ENCODE assay signal across 1 cellular context in the genomic region with DNA sequence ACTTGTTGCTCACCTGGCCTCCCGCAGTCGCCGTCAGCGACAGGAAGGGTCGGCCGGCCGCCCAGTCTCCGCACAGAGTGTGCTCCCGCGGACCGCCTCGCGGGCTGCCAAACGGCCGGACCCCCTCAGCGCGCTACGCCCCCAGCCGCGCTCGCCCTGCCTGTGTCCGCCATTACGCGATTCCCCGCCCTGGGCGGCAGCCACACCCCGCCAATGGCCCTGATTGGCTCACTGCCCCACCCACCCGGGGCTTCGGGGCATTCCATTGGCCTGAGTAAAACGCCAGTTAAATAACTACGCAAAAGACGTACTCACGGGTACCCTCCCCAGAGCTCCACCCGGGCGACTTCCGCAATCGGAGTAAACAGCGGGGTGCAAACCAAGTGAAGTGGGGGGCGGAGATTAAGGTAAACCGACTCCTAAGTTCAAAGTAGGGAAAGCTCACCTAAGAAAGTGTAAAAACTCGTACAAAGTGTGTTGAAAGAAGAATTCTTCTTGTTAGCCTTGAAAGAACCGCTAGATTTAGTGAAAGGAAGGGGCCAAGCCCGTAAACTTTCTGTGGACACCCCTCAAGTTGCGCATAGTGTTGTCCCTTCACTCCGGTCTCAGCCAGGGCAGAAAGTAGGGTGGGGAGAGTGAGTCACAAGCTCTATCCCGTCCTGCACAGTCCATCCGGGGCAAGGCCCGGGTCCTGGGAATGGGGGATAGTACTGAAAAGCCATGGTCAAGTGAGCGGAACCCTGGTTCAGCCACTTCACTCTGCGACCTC.
TF ChIP-seq lines count a peak whose summit lies in the region.

A gene with protein sequence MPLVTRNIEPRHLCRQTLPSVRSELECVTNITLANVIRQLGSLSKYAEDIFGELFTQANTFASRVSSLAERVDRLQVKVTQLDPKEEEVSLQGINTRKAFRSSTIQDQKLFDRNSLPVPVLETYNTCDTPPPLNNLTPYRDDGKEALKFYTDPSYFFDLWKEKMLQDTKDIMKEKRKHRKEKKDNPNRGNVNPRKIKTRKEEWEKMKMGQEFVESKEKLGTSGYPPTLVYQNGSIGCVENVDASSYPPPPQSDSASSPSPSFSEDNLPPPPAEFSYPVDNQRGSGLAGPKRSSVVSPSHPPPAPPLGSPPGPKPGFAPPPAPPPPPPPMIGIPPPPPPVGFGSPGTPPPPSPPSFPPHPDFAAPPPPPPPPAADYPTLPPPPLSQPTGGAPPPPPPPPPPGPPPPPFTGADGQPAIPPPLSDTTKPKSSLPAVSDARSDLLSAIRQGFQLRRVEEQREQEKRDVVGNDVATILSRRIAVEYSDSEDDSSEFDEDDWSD (minus strand): TSS at position 195 of the 769 bp plus-strand sequence. CDS start 61,277 bp downstream, outside the sequence.

TF ChIP-seq in K562, 482 proteins besides CTCF, POLR2A, EP300 and RAD21 (continued from another document and continues in another):
- TF ChIP-seq, protein P1, sequence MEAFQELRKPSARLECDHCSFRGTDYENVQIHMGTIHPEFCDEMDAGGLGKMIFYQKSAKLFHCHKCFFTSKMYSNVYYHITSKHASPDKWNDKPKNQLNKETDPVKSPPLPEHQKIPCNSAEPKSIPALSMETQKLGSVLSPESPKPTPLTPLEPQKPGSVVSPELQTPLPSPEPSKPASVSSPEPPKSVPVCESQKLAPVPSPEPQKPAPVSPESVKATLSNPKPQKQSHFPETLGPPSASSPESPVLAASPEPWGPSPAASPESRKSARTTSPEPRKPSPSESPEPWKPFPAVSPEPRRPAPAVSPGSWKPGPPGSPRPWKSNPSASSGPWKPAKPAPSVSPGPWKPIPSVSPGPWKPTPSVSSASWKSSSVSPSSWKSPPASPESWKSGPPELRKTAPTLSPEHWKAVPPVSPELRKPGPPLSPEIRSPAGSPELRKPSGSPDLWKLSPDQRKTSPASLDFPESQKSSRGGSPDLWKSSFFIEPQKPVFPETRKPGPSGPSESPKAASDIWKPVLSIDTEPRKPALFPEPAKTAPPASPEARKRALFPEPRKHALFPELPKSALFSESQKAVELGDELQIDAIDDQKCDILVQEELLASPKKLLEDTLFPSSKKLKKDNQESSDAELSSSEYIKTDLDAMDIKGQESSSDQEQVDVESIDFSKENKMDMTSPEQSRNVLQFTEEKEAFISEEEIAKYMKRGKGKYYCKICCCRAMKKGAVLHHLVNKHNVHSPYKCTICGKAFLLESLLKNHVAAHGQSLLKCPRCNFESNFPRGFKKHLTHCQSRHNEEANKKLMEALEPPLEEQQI (IDR thresholded peaks at IDR 0.05), result peak; percentile 94
- TF ChIP-seq TAL1 (IDR thresholded peaks at IDR 0.05) (0 out of 2 replicates have a peak, but pooled peaks have one; percentile 2), HNRNPL (IDR thresholded peaks at IDR 0.05; ENCODE audit: low read depth, low read length) (no peak; the same call in 1 of the 2 replicates), PHF8 (IDR thresholded peaks at IDR 0.05; ENCODE audit: borderline replicate concordance, low read length) (peak; percentile 66; the same call in 1 of the 2 replicates), SAP30 (IDR thresholded peaks at IDR 0.05; ENCODE audit: borderline replicate concordance, insufficient read depth, low read depth, low read length, poor library complexity, severe bottlenecking) (peak; percentile 47), NFYB (IDR thresholded peaks at IDR 0.05; ENCODE audit: extremely low read depth, insufficient read length) (peak; percentile 98), GTF2A2 (tag; IDR thresholded peaks at IDR 0.05) (peak; percentile 76; the same call in 1 of the 2 replicates), HSF4 (CRISPR knock-in tag; IDR thresholded peaks at IDR 0.05; ENCODE audit: borderline replicate concordance) (no peak), TEAD4 (IDR thresholded peaks at IDR 0.05; ENCODE audit: low read length) (no peak; the same call in none of the 2 replicates), TEAD4 (CRISPR knock-in tag; IDR thresholded peaks at IDR 0.05; ENCODE audit: borderline replicate concordance) (no peak), ZNF134 (CRISPR knock-in tag; conservative IDR thresholded peaks at IDR 0.05) (no peak), EP400 (IDR thresholded peaks at IDR 0.05) (peak; percentile 95), ZNF12 (CRISPR knock-in tag; IDR thresholded peaks at IDR 0.05) (0 out of 2 replicates have a peak, but pooled peaks have one; percentile 1), HNRNPK (IDR thresholded peaks at IDR 0.05; ENCODE audit: low read depth, low read length, poor library complexity, severe bottlenecking) (peak; percentile 81), ZNF239 (CRISPR knock-in tag; IDR thresholded peaks at IDR 0.05) (peak; percentile 43; the same call in 1 of the 2 replicates), ZNF77 (CRISPR knock-in tag; IDR thresholded peaks at IDR 0.05) (peak; percentile 39; the same call in 1 of the 2 replicates), POLR2G (IDR thresholded peaks at IDR 0.05; ENCODE audit: low read depth, low read length) (peak; percentile 98), ETV5 (CRISPR knock-in tag; IDR thresholded peaks at IDR 0.05; ENCODE audit: low read depth) (peak; percentile 58; the same call in 1 of the 2 replicates), KLF6 (CRISPR knock-in tag; IDR thresholded peaks at IDR 0.05; ENCODE audit: borderline replicate concordance) (peak; percentile 86; the same call in 1 of the 2 replicates), ZFX (CRISPR knock-in tag; IDR thresholded peaks at IDR 0.05) (peak; percentile 77)
- TF ChIP-seq, protein P2, sequence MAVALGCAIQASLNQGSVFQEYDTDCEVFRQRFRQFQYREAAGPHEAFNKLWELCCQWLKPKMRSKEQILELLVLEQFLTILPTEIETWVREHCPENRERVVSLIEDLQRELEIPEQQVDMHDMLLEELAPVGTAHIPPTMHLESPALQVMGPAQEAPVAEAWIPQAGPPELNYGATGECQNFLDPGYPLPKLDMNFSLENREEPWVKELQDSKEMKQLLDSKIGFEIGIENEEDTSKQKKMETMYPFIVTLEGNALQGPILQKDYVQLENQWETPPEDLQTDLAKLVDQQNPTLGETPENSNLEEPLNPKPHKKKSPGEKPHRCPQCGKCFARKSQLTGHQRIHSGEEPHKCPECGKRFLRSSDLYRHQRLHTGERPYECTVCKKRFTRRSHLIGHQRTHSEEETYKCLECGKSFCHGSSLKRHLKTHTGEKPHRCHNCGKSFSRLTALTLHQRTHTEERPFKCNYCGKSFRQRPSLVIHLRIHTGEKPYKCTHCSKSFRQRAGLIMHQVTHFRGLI (CRISPR knock-in tag; IDR thresholded peaks at IDR 0.05), result 0 out of 2 replicates have a peak, but pooled peaks have one; percentile 57
- TF ChIP-seq, protein P3, sequence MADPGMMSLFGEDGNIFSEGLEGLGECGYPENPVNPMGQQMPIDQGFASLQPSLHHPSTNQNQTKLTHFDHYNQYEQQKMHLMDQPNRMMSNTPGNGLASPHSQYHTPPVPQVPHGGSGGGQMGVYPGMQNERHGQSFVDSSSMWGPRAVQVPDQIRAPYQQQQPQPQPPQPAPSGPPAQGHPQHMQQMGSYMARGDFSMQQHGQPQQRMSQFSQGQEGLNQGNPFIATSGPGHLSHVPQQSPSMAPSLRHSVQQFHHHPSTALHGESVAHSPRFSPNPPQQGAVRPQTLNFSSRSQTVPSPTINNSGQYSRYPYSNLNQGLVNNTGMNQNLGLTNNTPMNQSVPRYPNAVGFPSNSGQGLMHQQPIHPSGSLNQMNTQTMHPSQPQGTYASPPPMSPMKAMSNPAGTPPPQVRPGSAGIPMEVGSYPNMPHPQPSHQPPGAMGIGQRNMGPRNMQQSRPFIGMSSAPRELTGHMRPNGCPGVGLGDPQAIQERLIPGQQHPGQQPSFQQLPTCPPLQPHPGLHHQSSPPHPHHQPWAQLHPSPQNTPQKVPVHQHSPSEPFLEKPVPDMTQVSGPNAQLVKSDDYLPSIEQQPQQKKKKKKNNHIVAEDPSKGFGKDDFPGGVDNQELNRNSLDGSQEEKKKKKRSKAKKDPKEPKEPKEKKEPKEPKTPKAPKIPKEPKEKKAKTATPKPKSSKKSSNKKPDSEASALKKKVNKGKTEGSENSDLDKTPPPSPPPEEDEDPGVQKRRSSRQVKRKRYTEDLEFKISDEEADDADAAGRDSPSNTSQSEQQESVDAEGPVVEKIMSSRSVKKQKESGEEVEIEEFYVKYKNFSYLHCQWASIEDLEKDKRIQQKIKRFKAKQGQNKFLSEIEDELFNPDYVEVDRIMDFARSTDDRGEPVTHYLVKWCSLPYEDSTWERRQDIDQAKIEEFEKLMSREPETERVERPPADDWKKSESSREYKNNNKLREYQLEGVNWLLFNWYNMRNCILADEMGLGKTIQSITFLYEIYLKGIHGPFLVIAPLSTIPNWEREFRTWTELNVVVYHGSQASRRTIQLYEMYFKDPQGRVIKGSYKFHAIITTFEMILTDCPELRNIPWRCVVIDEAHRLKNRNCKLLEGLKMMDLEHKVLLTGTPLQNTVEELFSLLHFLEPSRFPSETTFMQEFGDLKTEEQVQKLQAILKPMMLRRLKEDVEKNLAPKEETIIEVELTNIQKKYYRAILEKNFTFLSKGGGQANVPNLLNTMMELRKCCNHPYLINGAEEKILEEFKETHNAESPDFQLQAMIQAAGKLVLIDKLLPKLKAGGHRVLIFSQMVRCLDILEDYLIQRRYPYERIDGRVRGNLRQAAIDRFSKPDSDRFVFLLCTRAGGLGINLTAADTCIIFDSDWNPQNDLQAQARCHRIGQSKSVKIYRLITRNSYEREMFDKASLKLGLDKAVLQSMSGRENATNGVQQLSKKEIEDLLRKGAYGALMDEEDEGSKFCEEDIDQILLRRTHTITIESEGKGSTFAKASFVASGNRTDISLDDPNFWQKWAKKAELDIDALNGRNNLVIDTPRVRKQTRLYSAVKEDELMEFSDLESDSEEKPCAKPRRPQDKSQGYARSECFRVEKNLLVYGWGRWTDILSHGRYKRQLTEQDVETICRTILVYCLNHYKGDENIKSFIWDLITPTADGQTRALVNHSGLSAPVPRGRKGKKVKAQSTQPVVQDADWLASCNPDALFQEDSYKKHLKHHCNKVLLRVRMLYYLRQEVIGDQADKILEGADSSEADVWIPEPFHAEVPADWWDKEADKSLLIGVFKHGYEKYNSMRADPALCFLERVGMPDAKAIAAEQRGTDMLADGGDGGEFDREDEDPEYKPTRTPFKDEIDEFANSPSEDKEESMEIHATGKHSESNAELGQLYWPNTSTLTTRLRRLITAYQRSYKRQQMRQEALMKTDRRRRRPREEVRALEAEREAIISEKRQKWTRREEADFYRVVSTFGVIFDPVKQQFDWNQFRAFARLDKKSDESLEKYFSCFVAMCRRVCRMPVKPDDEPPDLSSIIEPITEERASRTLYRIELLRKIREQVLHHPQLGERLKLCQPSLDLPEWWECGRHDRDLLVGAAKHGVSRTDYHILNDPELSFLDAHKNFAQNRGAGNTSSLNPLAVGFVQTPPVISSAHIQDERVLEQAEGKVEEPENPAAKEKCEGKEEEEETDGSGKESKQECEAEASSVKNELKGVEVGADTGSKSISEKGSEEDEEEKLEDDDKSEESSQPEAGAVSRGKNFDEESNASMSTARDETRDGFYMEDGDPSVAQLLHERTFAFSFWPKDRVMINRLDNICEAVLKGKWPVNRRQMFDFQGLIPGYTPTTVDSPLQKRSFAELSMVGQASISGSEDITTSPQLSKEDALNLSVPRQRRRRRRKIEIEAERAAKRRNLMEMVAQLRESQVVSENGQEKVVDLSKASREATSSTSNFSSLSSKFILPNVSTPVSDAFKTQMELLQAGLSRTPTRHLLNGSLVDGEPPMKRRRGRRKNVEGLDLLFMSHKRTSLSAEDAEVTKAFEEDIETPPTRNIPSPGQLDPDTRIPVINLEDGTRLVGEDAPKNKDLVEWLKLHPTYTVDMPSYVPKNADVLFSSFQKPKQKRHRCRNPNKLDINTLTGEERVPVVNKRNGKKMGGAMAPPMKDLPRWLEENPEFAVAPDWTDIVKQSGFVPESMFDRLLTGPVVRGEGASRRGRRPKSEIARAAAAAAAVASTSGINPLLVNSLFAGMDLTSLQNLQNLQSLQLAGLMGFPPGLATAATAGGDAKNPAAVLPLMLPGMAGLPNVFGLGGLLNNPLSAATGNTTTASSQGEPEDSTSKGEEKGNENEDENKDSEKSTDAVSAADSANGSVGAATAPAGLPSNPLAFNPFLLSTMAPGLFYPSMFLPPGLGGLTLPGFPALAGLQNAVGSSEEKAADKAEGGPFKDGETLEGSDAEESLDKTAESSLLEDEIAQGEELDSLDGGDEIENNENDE (IDR thresholded peaks at IDR 0.05; ENCODE audit: low read depth, low read length), result no peak
- TF ChIP-seq, protein P4, sequence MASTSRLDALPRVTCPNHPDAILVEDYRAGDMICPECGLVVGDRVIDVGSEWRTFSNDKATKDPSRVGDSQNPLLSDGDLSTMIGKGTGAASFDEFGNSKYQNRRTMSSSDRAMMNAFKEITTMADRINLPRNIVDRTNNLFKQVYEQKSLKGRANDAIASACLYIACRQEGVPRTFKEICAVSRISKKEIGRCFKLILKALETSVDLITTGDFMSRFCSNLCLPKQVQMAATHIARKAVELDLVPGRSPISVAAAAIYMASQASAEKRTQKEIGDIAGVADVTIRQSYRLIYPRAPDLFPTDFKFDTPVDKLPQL (IDR thresholded peaks at IDR 0.05; ENCODE audit: extremely low read depth, insufficient read length), result peak; percentile 1
- TF ChIP-seq, protein P5, sequence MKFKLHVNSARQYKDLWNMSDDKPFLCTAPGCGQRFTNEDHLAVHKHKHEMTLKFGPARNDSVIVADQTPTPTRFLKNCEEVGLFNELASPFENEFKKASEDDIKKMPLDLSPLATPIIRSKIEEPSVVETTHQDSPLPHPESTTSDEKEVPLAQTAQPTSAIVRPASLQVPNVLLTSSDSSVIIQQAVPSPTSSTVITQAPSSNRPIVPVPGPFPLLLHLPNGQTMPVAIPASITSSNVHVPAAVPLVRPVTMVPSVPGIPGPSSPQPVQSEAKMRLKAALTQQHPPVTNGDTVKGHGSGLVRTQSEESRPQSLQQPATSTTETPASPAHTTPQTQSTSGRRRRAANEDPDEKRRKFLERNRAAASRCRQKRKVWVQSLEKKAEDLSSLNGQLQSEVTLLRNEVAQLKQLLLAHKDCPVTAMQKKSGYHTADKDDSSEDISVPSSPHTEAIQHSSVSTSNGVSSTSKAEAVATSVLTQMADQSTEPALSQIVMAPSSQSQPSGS (CRISPR knock-in tag; IDR thresholded peaks at IDR 0.05), result no peak
- TF ChIP-seq, protein P6, sequence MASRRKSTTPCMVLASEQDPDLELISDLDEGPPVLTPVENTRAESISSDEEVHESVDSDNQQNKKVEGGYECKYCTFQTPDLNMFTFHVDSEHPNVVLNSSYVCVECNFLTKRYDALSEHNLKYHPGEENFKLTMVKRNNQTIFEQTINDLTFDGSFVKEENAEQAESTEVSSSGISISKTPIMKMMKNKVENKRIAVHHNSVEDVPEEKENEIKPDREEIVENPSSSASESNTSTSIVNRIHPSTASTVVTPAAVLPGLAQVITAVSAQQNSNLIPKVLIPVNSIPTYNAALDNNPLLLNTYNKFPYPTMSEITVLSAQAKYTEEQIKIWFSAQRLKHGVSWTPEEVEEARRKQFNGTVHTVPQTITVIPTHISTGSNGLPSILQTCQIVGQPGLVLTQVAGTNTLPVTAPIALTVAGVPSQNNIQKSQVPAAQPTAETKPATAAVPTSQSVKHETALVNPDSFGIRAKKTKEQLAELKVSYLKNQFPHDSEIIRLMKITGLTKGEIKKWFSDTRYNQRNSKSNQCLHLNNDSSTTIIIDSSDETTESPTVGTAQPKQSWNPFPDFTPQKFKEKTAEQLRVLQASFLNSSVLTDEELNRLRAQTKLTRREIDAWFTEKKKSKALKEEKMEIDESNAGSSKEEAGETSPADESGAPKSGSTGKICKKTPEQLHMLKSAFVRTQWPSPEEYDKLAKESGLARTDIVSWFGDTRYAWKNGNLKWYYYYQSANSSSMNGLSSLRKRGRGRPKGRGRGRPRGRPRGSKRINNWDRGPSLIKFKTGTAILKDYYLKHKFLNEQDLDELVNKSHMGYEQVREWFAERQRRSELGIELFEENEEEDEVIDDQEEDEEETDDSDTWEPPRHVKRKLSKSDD (conservative IDR thresholded peaks at IDR 0.05; ENCODE audit: low read length), result 0 out of 2 replicates have a peak, but pooled peaks have one; percentile 35
- TF ChIP-seq, protein P7, sequence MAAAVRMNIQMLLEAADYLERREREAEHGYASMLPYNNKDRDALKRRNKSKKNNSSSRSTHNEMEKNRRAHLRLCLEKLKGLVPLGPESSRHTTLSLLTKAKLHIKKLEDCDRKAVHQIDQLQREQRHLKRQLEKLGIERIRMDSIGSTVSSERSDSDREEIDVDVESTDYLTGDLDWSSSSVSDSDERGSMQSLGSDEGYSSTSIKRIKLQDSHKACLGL (CRISPR knock-in tag; IDR thresholded peaks at IDR 0.05; ENCODE audit: borderline replicate concordance, poor library complexity, severe bottlenecking), result peak; percentile 21
